9 cellular contexts compared by ENCODE assay signal in the genomic region with DNA sequence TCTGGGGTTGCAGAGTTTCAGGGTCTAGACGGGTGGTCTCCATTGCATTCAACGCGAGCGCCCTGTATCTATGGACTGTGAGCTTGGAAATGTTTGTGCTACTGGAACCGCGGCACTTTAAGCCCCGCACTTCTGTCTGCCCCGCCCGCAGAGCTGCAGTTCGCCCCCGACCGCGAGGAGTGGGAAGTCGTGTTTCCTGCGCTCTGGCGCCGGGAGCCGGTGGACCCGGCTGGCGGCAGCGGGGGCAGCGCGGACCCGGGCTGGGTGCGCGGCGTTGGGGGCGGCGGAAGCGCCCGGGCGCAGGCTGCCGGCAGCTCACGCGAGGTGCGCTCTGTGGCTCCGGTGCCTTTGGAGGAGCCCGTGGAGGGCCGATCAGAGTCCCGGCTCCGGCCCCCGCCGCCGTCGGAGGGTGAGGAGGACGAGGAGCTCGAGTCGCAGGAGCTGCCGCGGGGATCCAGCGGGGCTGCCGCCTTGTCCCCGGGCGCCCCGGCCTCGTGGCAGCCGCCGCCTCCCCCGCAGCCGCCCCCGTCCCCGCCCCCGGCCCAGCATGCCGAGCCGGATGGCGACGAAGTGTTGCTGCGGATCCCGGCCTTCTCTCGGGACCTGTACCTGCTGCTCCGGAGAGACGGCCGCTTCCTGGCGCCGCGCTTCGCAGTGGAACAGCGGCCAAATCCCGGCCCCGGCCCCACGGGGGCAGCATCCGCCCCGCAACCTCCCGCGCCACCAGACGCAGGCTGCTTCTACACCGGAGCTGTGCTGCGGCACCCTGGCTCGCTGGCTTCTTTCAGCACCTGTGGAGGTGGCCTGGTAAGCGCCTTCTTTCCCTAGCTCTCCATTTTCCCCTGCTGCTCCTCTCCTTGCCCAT. TPM values are rescaled to one million over a fixed set of nuclear protein-coding genes. Genes with fewer than 3 reads are reported as not detected.
DNase-seq lines count a peak whose midpoint lies in the region; ATAC-seq and TF ChIP-seq lines count a peak whose summit lies in the region.
"Had no signal": no experiment of that assay in that cellular context is flagged by ENCODE, and none has a peak within 500 bp of the region (broad histone marks: within the 10 kb centered on the region; RNA-seq: fewer than 3 reads in every experiment).

No MANE protein-coding gene starts in this region.

- no TSS peak for BruUV-seq in Calu3 (replicated peaks; lab: Mats Ljungman, UMichigan)

- peak overlapping the region; percentile 44 for H3K18ac ChIP-seq in mesendoderm (ENCODE audit: low read length)

- H3K79me2 ChIP-seq in mesendoderm (ENCODE audit: control insufficient read depth, insufficient read depth, low read length) = peaks cover 24% of the 10 kb centered on the region

- H3K4me1 ChIP-seq in NT2/D1 (ENCODE audit: insufficient read depth, insufficient read length) (no peaks in the 10 kb centered on the region), mesendoderm (ENCODE audit: control insufficient read depth, low read depth, low read length) (peaks cover 6% of the 10 kb centered on the region), upper lobe of right lung (peaks cover 4% of the 10 kb centered on the region)

- peak overlapping the region; percentile 26 for H3K4ac ChIP-seq in mesendoderm (ENCODE audit: low read depth, low read length)

- no peak overlapping the region for H3K27ac Mint-ChIP-seq in Calu3 (ENCODE audit: unreplicated experiment)
- H3K27ac Mint-ChIP-seq: natural killer cell treated with Interleukin-12 subunit alpha and Interleukin-12 subunit beta and Interleukin-15 and Interleukin-18, amount 100 ng/mL, for 72 hours had no signal

- peak overlapping the region; percentile 73 for H3K4me3 ChIP-seq in NT2/D1 (ENCODE audit: insufficient read length, low read depth)
- H3K4me3 ChIP-seq in dorsolateral prefrontal cortex = peak overlapping the region; percentile 46 to 81 (median 67)
- H3K4me3 ChIP-seq in mesendoderm (ENCODE audit: low read length) = peak overlapping the region; percentile 69
- H3K4me3 ChIP-seq in upper lobe of right lung = peak overlapping the region; percentile 21

- H3K56ac ChIP-seq in mesendoderm (ENCODE audit: low read length) = peak overlapping the region; percentile 91

- H3K36me3 Mint-ChIP-seq in Calu3 (ENCODE audit: insufficient read depth, unreplicated experiment) = peaks cover 24% of the 10 kb centered on the region

- CTCF ChIA-PET in Calu3 (lab: Charles Lee) = interaction anchor here (0.9 to 1.3 kb wide), 3 partner anchors 17 to 307 kb away, joined by 3 to 5 read pairs (median 5); no protein-coding TSS in a partner anchor

- H2BK120ac ChIP-seq in mesendoderm (ENCODE audit: low read depth, low read length) = peak overlapping the region; percentile 40

- peak overlapping the region in 33 of 59 donors; percentile 6 to 87 (median 53) for H3K27ac ChIP-seq in dorsolateral prefrontal cortex
- H3K27ac ChIP-seq in mesendoderm (ENCODE audit: low read depth, low read length) = peak overlapping the region; percentile 82
- H3K27ac ChIP-seq in upper lobe of right lung = no peak overlapping the region

- TF ChIP-seq CTCF in Calu3 (IDR thresholded peaks at IDR 0.05; ENCODE audit: unreplicated experiment) (peak; percentile 77), dorsolateral prefrontal cortex (IDR thresholded peaks at IDR 0.05 in 54 of 56, conservative IDR thresholded peaks at IDR 0.05 in 2 of 56; ENCODE audit: low read depth in 1 of 56, partially characterized antibody in 56 of 56) (peak in 45 of 56 donors; percentile 6 to 63 (median 43)), upper lobe of right lung (IDR thresholded peaks at IDR 0.05) (no peak)

- no peak overlapping the region for H3K23ac ChIP-seq in mesendoderm (ENCODE audit: low read length)

- peak overlapping the region; percentile 80 for H3K9ac ChIP-seq in NT2/D1 (ENCODE audit: insufficient read length, low read depth)
- peak overlapping the region; percentile 60 for H3K9ac ChIP-seq in mesendoderm (ENCODE audit: low read length)

- H3K36me3 ChIP-seq in NT2/D1 (ENCODE audit: insufficient read depth, insufficient read length, low read length) (no peaks in the 10 kb centered on the region), mesendoderm (ENCODE audit: control insufficient read depth, insufficient read depth, low read length) (no peaks in the 10 kb centered on the region), upper lobe of right lung (no peaks in the 10 kb centered on the region)

- H3K4me1 Mint-ChIP-seq in Calu3 (ENCODE audit: low read depth, unreplicated experiment) = peaks cover 9% of the 10 kb centered on the region

- no peaks in the 10 kb centered on the region for H3K9me3 ChIP-seq in NT2/D1 (ENCODE audit: insufficient read depth, low read length)
- H3K9me3 ChIP-seq in upper lobe of right lung = no peaks in the 10 kb centered on the region

- no CpG with 5 or more reads among the region's 90 CpGs for WGBS in mesendoderm (ENCODE audit: extremely low coverage, insufficient coverage, low lambda C conversion rate)

- H3K9me3 Mint-ChIP-seq in Calu3 (ENCODE audit: low read depth, unreplicated experiment) = no peaks in the 10 kb centered on the region

- no peak overlapping the region for H2BK5ac ChIP-seq in mesendoderm (ENCODE audit: low read length)

- H3K27me3 Mint-ChIP-seq in Calu3 (ENCODE audit: unreplicated experiment) = peaks cover 9% of the 10 kb centered on the region

- ATAC-seq in GM21526 (IDR thresholded peaks at IDR 0.05; ENCODE audit: low FRiP score, unreplicated experiment) (peak; percentile 76), upper lobe of right lung (peak; percentile 57)

- no peak overlapping the region for H4K5ac ChIP-seq in mesendoderm (ENCODE audit: low read length)

- intact Hi-C loops in Calu3 (cut with micrococcal nuclease; ENCODE audit: unreplicated experiment) = loop anchor here (2.0 to 10.0 kb wide), 2 partner anchors 308 to 346 kb away; no protein-coding TSS in a partner anchor
- intact Hi-C loops in dorsolateral prefrontal cortex (cut with DNase I) = loop anchor here in 1 of 2 donors (10.0 kb wide), 1 partner anchor 304 kb away; no protein-coding TSS in a partner anchor
- intact Hi-C loops in upper lobe of right lung (cut with DNase I) = no loop called here

- H3K79me1 ChIP-seq in mesendoderm (ENCODE audit: low read length) = no peaks in the 10 kb centered on the region

- DNase-seq in Calu3 = peak; percentile 90
- DNase-seq in NT2/D1 (ENCODE audit: low read depth, low spot score) = peak; percentile 13
- DNase-seq in dorsolateral prefrontal cortex = peak in 8 of 10 donors; percentile 3 to 78 (median 45)
- peak; percentile 88 for DNase-seq in mesendoderm
- DNase-seq in upper lobe of right lung = peak; percentile 66
- DNase-seq in NAMALWA (ENCODE audit: low spot score) = no peak
- no peak for DNase-seq in NK-92 treated with Interleukin-12 subunit alpha and Interleukin-12 subunit beta, amount 100 ng/mL, for 24 hours (lab: John Stamatoyannopoulos, UW)

- H3K27me3 ChIP-seq in NT2/D1 (ENCODE audit: insufficient read depth, insufficient read length) = peaks cover 7% of the 10 kb centered on the region
- H3K27me3 ChIP-seq in dorsolateral prefrontal cortex = peaks cover 0 to 10% (median 0%) of the 10 kb centered on the region in 45 donors
- no peaks in the 10 kb centered on the region for H3K27me3 ChIP-seq in mesendoderm (ENCODE audit: insufficient read depth, low read length, poor library complexity)
- peaks cover 47% of the 10 kb centered on the region for H3K27me3 ChIP-seq in upper lobe of right lung

- no peak overlapping the region for H2BK15ac ChIP-seq in mesendoderm (replicated peaks; ENCODE audit: low read depth)

- peak overlapping the region; percentile 63 for H3K4me2 ChIP-seq in mesendoderm (ENCODE audit: low read length)

- no peak overlapping the region for H2AK5ac ChIP-seq in mesendoderm (ENCODE audit: low read length)

- H4K8ac ChIP-seq in mesendoderm (ENCODE audit: low read depth, low read length) = no peak overlapping the region

- H3K4me3 Mint-ChIP-seq in Calu3 (ENCODE audit: low read depth, unreplicated experiment) = peak overlapping the region; percentile 78
- H3K4me3 Mint-ChIP-seq: natural killer cell treated with Interleukin-12 subunit alpha and Interleukin-12 subunit beta and Interleukin-15 and Interleukin-18, amount 100 ng/mL, for 72 hours had no signal

RNA-seq across cellular contexts. Expression of a gene that starts 1.1 kb away (rescaled TPM):
- total RNA-seq in Calu3 (2022) (0.15 TPM in 1 of 2 replicates, not detected in the other), dorsolateral prefrontal cortex (10 to 100 TPM in 84 of 120 experiments, 1 to 10 TPM in 36; 3.3 to 20.2 (median 11.5) TPM), upper lobe of right lung (not detected)
- polyA plus RNA-seq in mesendoderm (2013, experiment 1 of 2) = 16.6 TPM
- 16.4 TPM for polyA plus RNA-seq in mesendoderm (2013, experiment 2 of 2)
- total RNA-seq: natural killer cell treated with Interleukin-12 subunit alpha and Interleukin-12 subunit beta and Interleukin-15 and Interleukin-18, amount 100 ng/mL, for 72 hours had no signal

Comparison
In these comparisons a context has a peak if more than half of its experiments do, and no peak if none do; other contexts are left out.
1. DNase-seq: peak in Calu3 (single experiment), NT2/D1 (single experiment), dorsolateral prefrontal cortex (8 of 10), mesendoderm (single experiment) and upper lobe of right lung (single experiment); none in NAMALWA (single experiment) and NK-92 treated with Interleukin-12 subunit alpha and Interleukin-12 subunit beta, amount 100 ng/mL, for 24 hours (single experiment).
2. H3K4me3 ChIP-seq: peak in every context shown above with its lines; median percentile 73 in NT2/D1; 69 in mesendoderm; 67 in dorsolateral prefrontal cortex; 21 in upper lobe of right lung.